Comparison of ENCODE assay signal across 32 cellular contexts in genomic region chr1:180258290-180258689, GRCh38. TPM values are rescaled to one million over a fixed set of nuclear protein-coding genes. Genes with fewer than 3 reads are reported as not detected.
"Had no signal": no experiment of that assay in that cellular context is flagged by ENCODE, and none has a peak within 500 bp of the region (broad histone marks: within the 10 kb centered on the region; RNA-seq: fewer than 3 reads in every experiment).

No MANE protein-coding gene starts in this region.

- H3K4me3 Mint-ChIP-seq: naive B cell; naive thymus-derived CD8-positive, alpha-beta T cell; natural killer cell treated with Interleukin-12 subunit alpha and Interleukin-12 subunit beta and Interleukin-15 and Interleukin-18, amount 100 ng/mL, for 72 hours; nephron progenitor cell; neural crest cell; stimulated activated memory B cell treated with anti-CD40 and anti-IgM and Interleukin-4, amounts not matched to agents 10 μg/mL and 1 μg/mL and 100 μg/mL, for 72 hours; stimulated activated naive CD8-positive, alpha-beta T cell treated with anti-CD3 and anti-CD28 coated beads, Interleukin-15, amount 100 ng/mL, for 72 hours; type B pancreatic cell had no signal

- H3K4me1 ChIP-seq: psoas muscle, right lobe of liver, suprapubic skin, testis, upper lobe of right lung, uterus had no signal

- H3K36me3 Mint-ChIP-seq: naive B cell; naive thymus-derived CD8-positive, alpha-beta T cell; natural killer cell treated with Interleukin-12 subunit alpha and Interleukin-12 subunit beta and Interleukin-15 and Interleukin-18, amount 100 ng/mL, for 72 hours; stimulated activated memory B cell treated with anti-CD40 and anti-IgM and Interleukin-4, amounts not matched to agents 10 μg/mL and 1 μg/mL and 100 μg/mL, for 72 hours; type B pancreatic cell had no signal

- H3K36me3 ChIP-seq: pancreas, right lobe of liver, sigmoid colon, suprapubic skin, tibial artery, transverse colon, upper lobe of right lung, uterus had no signal

- H3K9me3 ChIP-seq: pancreas, psoas muscle, right lobe of liver, sigmoid colon, suprapubic skin, testis, tibial artery, transverse colon, upper lobe of right lung, uterus had no signal

- H3K27me3 ChIP-seq: pancreas, right lobe of liver, testis had no signal

- H3K27ac ChIP-seq: pancreas, psoas muscle, right lobe of liver, sigmoid colon, suprapubic skin, testis, tibial artery, transverse colon, upper lobe of right lung, uterus had no signal

- DNase-seq: naive B cell; naive thymus-derived CD8-positive, alpha-beta T cell; nephron progenitor cell; occipital lobe; right cardiac atrium; right lobe of liver; sigmoid colon; small intestine; stimulated activated CD4-positive, alpha-beta T cell treated with anti-CD3 and anti-CD28 coated beads, Interleukin-12 subunit alpha, Interleukin-12 subunit beta, amount 100 ng/mL, for 4 hours; stimulated activated CD4-positive, alpha-beta T cell treated with anti-CD3 and anti-CD28 coated beads, Interleukin-1b, Interleukin-23, amount 100 ng/mL, for 48 hours; stimulated activated CD4-positive, alpha-beta T cell treated with anti-CD3 and anti-CD28 coated beads, Interleukin-4, amount 100 ng/mL, for 1 hour; stimulated activated CD4-positive, alpha-beta T cell treated with anti-CD3 and anti-CD28 coated beads, Interleukin-4, amount 100 ng/mL, for 4 hours; stimulated activated CD8-positive, alpha-beta memory T cell treated with anti-CD3 and anti-CD28 coated beads, Interleukin-4, amount 100 ng/mL, for 48 hours; stimulated activated naive CD4-positive, alpha-beta T cell; stimulated activated naive CD8-positive, alpha-beta T cell treated with anti-CD3 and anti-CD28 coated beads, Interleukin-15, amount 100 ng/mL, for 72 hours; stimulated activated naive CD8-positive, alpha-beta T cell treated with anti-CD3 and anti-CD28 coated beads, Interleukin-15, Interleukin-2, amounts not matched to agents 100 U/mL and 50 U/mL, for 24 hours; substantia nigra; testis; tibial artery; transverse colon; upper lobe of right lung; uterus had no signal

- H3K4me1 Mint-ChIP-seq: naive B cell; neural crest cell; stimulated activated memory B cell treated with anti-CD40 and anti-IgM and Interleukin-4, amounts not matched to agents 10 μg/mL and 1 μg/mL and 100 μg/mL, for 72 hours; stimulated activated naive CD8-positive, alpha-beta T cell treated with anti-CD3 and anti-CD28 coated beads, Interleukin-15, amount 100 ng/mL, for 72 hours had no signal

- H3K9me3 Mint-ChIP-seq: naive thymus-derived CD8-positive, alpha-beta T cell; natural killer cell treated with Interleukin-12 subunit alpha and Interleukin-12 subunit beta and Interleukin-15 and Interleukin-18, amount 100 ng/mL, for 72 hours; nephron progenitor cell; neural crest cell; stimulated activated memory B cell treated with anti-CD40 and anti-IgM and Interleukin-4, amounts not matched to agents 10 μg/mL and 1 μg/mL and 100 μg/mL, for 72 hours; stimulated activated naive CD8-positive, alpha-beta T cell treated with anti-CD3 and anti-CD28 coated beads, Interleukin-15, amount 100 ng/mL, for 72 hours; type B pancreatic cell had no signal

- H3K4me3 ChIP-seq: pancreas, psoas muscle, right lobe of liver, sigmoid colon, suprapubic skin, testis, tibial artery, transverse colon, upper lobe of right lung, uterus had no signal

- H3K27ac Mint-ChIP-seq: natural killer cell treated with Interleukin-12 subunit alpha and Interleukin-12 subunit beta and Interleukin-15 and Interleukin-18, amount 100 ng/mL, for 72 hours; nephron progenitor cell; progenitor cell of endocrine pancreas; stimulated activated memory B cell treated with anti-CD40 and anti-IgM and Interleukin-4, amounts not matched to agents 10 μg/mL and 1 μg/mL and 100 μg/mL, for 72 hours; stimulated activated naive CD8-positive, alpha-beta T cell treated with anti-CD3 and anti-CD28 coated beads, Interleukin-15, amount 100 ng/mL, for 72 hours; type B pancreatic cell had no signal

RNA-seq across cellular contexts. Expression of gene LHX4, which starts 28.2 kb away (rescaled TPM):
- total RNA-seq: naive thymus-derived CD8-positive, alpha-beta T cell; natural killer cell treated with Interleukin-12 subunit alpha and Interleukin-12 subunit beta and Interleukin-15 and Interleukin-18, amount 100 ng/mL, for 72 hours; psoas muscle; right cardiac atrium; right lobe of liver; sigmoid colon; skeletal muscle tissue; upper lobe of right lung; urinary bladder; uterus had no signal
